In genomic region chr9:108812388-108812787, GRCh38 we compare ENCODE assay signal across 30 cellular contexts. TPM values are rescaled to one million over a fixed set of nuclear protein-coding genes. Genes with fewer than 3 reads are reported as not detected.
"Had no signal": no experiment of that assay in that cellular context is flagged by ENCODE, and none has a peak within 500 bp of the region (broad histone marks: within the 10 kb centered on the region; RNA-seq: fewer than 3 reads in every experiment).

No MANE protein-coding gene starts in this region.

- H3K27me3 Mint-ChIP-seq: dendritic cell treated with granulocyte-macrophage colony-stimulating factor and Interleukin-4, amounts not matched to agents 40 ng/mL and 50 ng/mL, for 4 days had no signal

- ATAC-seq: activated naive CD4-positive, alpha-beta T cell treated with anti-CD3 and anti-CD28 coated beads, Interleukin-2, amount 50 U/mL, for 72 hours; activated T-helper 17 cell treated with anti-CD3 and anti-CD28 coated beads, Interleukin-2, amount 50 U/mL, for 72 hours; natural killer cell; right cardiac atrium; stimulated activated naive CD8-positive, alpha-beta T cell treated with anti-CD3 and anti-CD28 coated beads, Interleukin-15, Interleukin-2, amounts not matched to agents 100 U/mL and 50 U/mL, for 24 hours; WTC11 had no signal

- H3K9me3 Mint-ChIP-seq: activated naive CD4-positive, alpha-beta T cell treated with anti-CD3 and anti-CD28 coated beads, Interleukin-2, amount 50 U/mL, for 72 hours; activated T-cell treated with anti-CD3 and anti-CD28 coated beads, Interleukin-2, amount 50 U/mL, for 24 hours; activated T-helper 17 cell treated with anti-CD3 and anti-CD28 coated beads, Interleukin-2, amount 50 U/mL, for 72 hours; natural killer cell had no signal

- DNase-seq: activated CD8-positive, alpha-beta memory T cell treated with anti-CD3 and anti-CD28 coated beads for 24 hours; activated CD8-positive, alpha-beta memory T cell treated with anti-CD3 and anti-CD28 coated beads, Interleukin-2, amount 50 U/mL, for 4 hours; activated T-cell treated with anti-CD3 and anti-CD28 coated beads, Interleukin-2, amount 50 U/mL, for 24 hours; aorta; brain microvascular endothelial cell; caudate nucleus; effector CD4-positive, alpha-beta T cell; erythroblast; foreskin melanocyte; hippocampal formation; lower lobe of right lung; mesendoderm; natural killer cell; ovary; right cardiac atrium; stimulated activated CD4-positive, alpha-beta T cell treated with anti-CD3 and anti-CD28 coated beads, Interleukin-12 subunit alpha, Interleukin-12 subunit beta, amount 100 ng/mL, for 4 hours; stimulated activated CD4-positive, alpha-beta T cell treated with anti-CD3 and anti-CD28 coated beads, Interleukin-4, amount 100 ng/mL, for 4 hours; stimulated activated naive CD8-positive, alpha-beta T cell treated with anti-CD3 and anti-CD28 coated beads, Interleukin-15, Interleukin-2, amounts not matched to agents 100 U/mL and 50 U/mL, for 24 hours; T-helper 9 cell; upper lobe of right lung had no signal

- H3K27ac ChIP-seq: brain microvascular endothelial cell, lower lobe of right lung, neutrophil, ovary, prostate gland, upper lobe of right lung had no signal

- H3K4me3 Mint-ChIP-seq: activated T-cell treated with anti-CD3 and anti-CD28 coated beads, Interleukin-2, amount 50 U/mL, for 24 hours; activated T-helper 17 cell treated with anti-CD3 and anti-CD28 coated beads, Interleukin-2, amount 50 U/mL, for 72 hours; dendritic cell treated with granulocyte-macrophage colony-stimulating factor and Interleukin-4, amounts not matched to agents 40 ng/mL and 50 ng/mL, for 4 days; natural killer cell; WTC11 had no signal

- H3K4me1 Mint-ChIP-seq: activated T-helper 17 cell treated with anti-CD3 and anti-CD28 coated beads, Interleukin-2, amount 50 U/mL, for 72 hours had no signal

- H3K36me3 Mint-ChIP-seq: natural killer cell, WTC11 had no signal

- H3K27ac Mint-ChIP-seq: activated T-cell treated with anti-CD3 and anti-CD28 coated beads, Interleukin-2, amount 50 U/mL, for 24 hours; activated T-helper 17 cell treated with anti-CD3 and anti-CD28 coated beads, Interleukin-2, amount 50 U/mL, for 72 hours; natural killer cell; WTC11 had no signal

- H3K27me3 ChIP-seq: brain microvascular endothelial cell, neutrophil, ovary, upper lobe of right lung had no signal

- H3K9me3 ChIP-seq: lower lobe of right lung, neutrophil, ovary, prostate gland, upper lobe of right lung had no signal

- H3K4me3 ChIP-seq: lower lobe of right lung, ovary, prostate gland, upper lobe of right lung had no signal

- H3K4me1 ChIP-seq: prostate gland had no signal

- H3K36me3 ChIP-seq: brain microvascular endothelial cell, lower lobe of right lung, neutrophil, ovary, prostate gland, upper lobe of right lung had no signal

RNA-seq across cellular contexts. Expression of gene ACTL7B, which starts 43.4 kb away (rescaled TPM):
- total RNA-seq: aorta, lower lobe of right lung, right cardiac atrium, subcutaneous adipose tissue, upper lobe of right lung, WTC11 had no signal
- polyA plus RNA-seq: adipose tissue, aorta, right cardiac atrium had no signal

RNA-seq across cellular contexts. Expression of gene ACTL7A, which starts 49.7 kb away (rescaled TPM):
- total RNA-seq: activated naive CD4-positive, alpha-beta T cell treated with anti-CD3 and anti-CD28 coated beads, Interleukin-2, amount 50 U/mL, for 72 hours; activated T-helper 17 cell treated with anti-CD3 and anti-CD28 coated beads, Interleukin-2, amount 50 U/mL, for 72 hours; aorta; lower lobe of right lung; natural killer cell; ovary; right cardiac atrium; subcutaneous adipose tissue; T-helper 1 cell treated with Interleukin-12 subunit alpha and Interleukin-12 subunit beta and Interleukin-4 antibody, amounts not matched to agents 30 ng/mL and 1 ng/mL, for 36 hours; upper lobe of right lung; WTC11 had no signal
- polyA plus RNA-seq: adipose tissue, aorta, ovary, right cardiac atrium, thymus had no signal
